In genomic region chr18:767084-767882, GRCh38 we compare ENCODE assay signal across 27 cellular contexts.
"Had no signal": no experiment of that assay in that cellular context is flagged by ENCODE, and none has a peak within 500 bp of the region (broad histone marks: within the 10 kb centered on the region; RNA-seq: fewer than 3 reads in every experiment).

No MANE protein-coding gene starts in this region.

- H3K27me3 ChIP-seq: neural progenitor cell, right atrium auricular region, right lobe of liver, tibial nerve, vagina had no signal

- DNase-seq: hypothalamus; islet precursor cell; left ventricle myocardium inferior; mesendoderm; naive B cell; natural killer cell; nephron progenitor cell; occipital lobe; right lobe of liver; stimulated activated CD4-positive, alpha-beta T cell treated with anti-CD3 and anti-CD28 coated beads, Interleukin-1b, Interleukin-23, amount 100 ng/mL, for 48 hours; stimulated activated CD4-positive, alpha-beta T cell treated with anti-CD3 and anti-CD28 coated beads, Interleukin-2, amount 100 ng/mL, for 48 hours; stimulated activated CD4-positive, alpha-beta T cell treated with anti-CD3 and anti-CD28 coated beads, Interleukin-4, amount 100 ng/mL, for 4 hours; stimulated activated CD8-positive, alpha-beta memory T cell treated with anti-CD3 and anti-CD28 coated beads, Interleukin-4, amount 100 ng/mL, for 48 hours; stimulated activated naive CD4-positive, alpha-beta T cell treated with Interleukin-2 at 50 U/mL for 16 hours; stimulated activated naive CD8-positive, alpha-beta T cell treated with anti-CD3 and anti-CD28 coated beads, Interleukin-15, amount 100 ng/mL, for 72 hours; substantia nigra had no signal

- H3K9me3 Mint-ChIP-seq: natural killer cell; stimulated activated naive CD8-positive, alpha-beta T cell treated with anti-CD3 and anti-CD28 coated beads, Interleukin-15, amount 100 ng/mL, for 72 hours had no signal

- H3K4me1 Mint-ChIP-seq: naive B cell; neural progenitor cell; stimulated activated memory B cell treated with anti-CD40 and anti-IgM and Interleukin-4, amounts not matched to agents 10 μg/mL and 1 μg/mL and 100 μg/mL, for 72 hours had no signal

- H3K4me1 ChIP-seq: neural progenitor cell, vagina had no signal

- H3K27ac Mint-ChIP-seq: mesothelial cell of epicardium; naive B cell; nephron progenitor cell; neural progenitor cell; stimulated activated memory B cell treated with anti-CD40 and anti-IgM and Interleukin-4, amounts not matched to agents 10 μg/mL and 1 μg/mL and 100 μg/mL, for 72 hours; stimulated activated naive CD8-positive, alpha-beta T cell treated with anti-CD3 and anti-CD28 coated beads, Interleukin-15, amount 100 ng/mL, for 72 hours; type B pancreatic cell had no signal

- H3K27me3 Mint-ChIP-seq: stimulated activated memory B cell treated with anti-CD40 and anti-IgM and Interleukin-4, amounts not matched to agents 10 μg/mL and 1 μg/mL and 100 μg/mL, for 72 hours; stimulated activated naive CD8-positive, alpha-beta T cell treated with anti-CD3 and anti-CD28 coated beads, Interleukin-15, amount 100 ng/mL, for 72 hours; type B pancreatic cell had no signal

- H3K36me3 ChIP-seq: left ventricle myocardium inferior, neural progenitor cell, neutrophil, right atrium auricular region, right lobe of liver, tibial nerve, vagina had no signal

- H2AFZ ChIP-seq: neural progenitor cell, parathyroid adenoma had no signal

- H3K4me3 Mint-ChIP-seq: mesothelial cell of epicardium; naive B cell; natural killer cell; nephron progenitor cell; neural progenitor cell; stimulated activated memory B cell treated with anti-CD40 and anti-IgM and Interleukin-4, amounts not matched to agents 10 μg/mL and 1 μg/mL and 100 μg/mL, for 72 hours; stimulated activated naive CD8-positive, alpha-beta T cell treated with anti-CD3 and anti-CD28 coated beads, Interleukin-15, amount 100 ng/mL, for 72 hours; type B pancreatic cell had no signal

- H3K4me3 ChIP-seq: left ventricle myocardium inferior, lung, neural progenitor cell, right atrium auricular region, right lobe of liver, smooth muscle cell, tibial nerve, vagina had no signal

- H3K9me3 ChIP-seq: left ventricle myocardium inferior, neutrophil, right atrium auricular region, right lobe of liver, tibial nerve, vagina had no signal

- ATAC-seq: natural killer cell; right lobe of liver; stimulated activated memory B cell treated with anti-CD40 and anti-IgM and Interleukin-4, amounts not matched to agents 10 μg/mL and 1 μg/mL and 100 μg/mL, for 72 hours; stimulated activated naive CD8-positive, alpha-beta T cell treated with anti-CD3 and anti-CD28 coated beads, Interleukin-15, amount 100 ng/mL, for 72 hours had no signal

- H3K27ac ChIP-seq: left ventricle myocardium inferior, neural progenitor cell, neutrophil, parathyroid adenoma, right atrium auricular region, right lobe of liver, tibial nerve, vagina had no signal

- H3K9ac ChIP-seq: neural progenitor cell, parathyroid adenoma had no signal

- H3K36me3 Mint-ChIP-seq: naive B cell; natural killer cell; stimulated activated memory B cell treated with anti-CD40 and anti-IgM and Interleukin-4, amounts not matched to agents 10 μg/mL and 1 μg/mL and 100 μg/mL, for 72 hours had no signal

- H3K4me2 ChIP-seq: neural progenitor cell, smooth muscle cell had no signal
